In the genomic region with DNA sequence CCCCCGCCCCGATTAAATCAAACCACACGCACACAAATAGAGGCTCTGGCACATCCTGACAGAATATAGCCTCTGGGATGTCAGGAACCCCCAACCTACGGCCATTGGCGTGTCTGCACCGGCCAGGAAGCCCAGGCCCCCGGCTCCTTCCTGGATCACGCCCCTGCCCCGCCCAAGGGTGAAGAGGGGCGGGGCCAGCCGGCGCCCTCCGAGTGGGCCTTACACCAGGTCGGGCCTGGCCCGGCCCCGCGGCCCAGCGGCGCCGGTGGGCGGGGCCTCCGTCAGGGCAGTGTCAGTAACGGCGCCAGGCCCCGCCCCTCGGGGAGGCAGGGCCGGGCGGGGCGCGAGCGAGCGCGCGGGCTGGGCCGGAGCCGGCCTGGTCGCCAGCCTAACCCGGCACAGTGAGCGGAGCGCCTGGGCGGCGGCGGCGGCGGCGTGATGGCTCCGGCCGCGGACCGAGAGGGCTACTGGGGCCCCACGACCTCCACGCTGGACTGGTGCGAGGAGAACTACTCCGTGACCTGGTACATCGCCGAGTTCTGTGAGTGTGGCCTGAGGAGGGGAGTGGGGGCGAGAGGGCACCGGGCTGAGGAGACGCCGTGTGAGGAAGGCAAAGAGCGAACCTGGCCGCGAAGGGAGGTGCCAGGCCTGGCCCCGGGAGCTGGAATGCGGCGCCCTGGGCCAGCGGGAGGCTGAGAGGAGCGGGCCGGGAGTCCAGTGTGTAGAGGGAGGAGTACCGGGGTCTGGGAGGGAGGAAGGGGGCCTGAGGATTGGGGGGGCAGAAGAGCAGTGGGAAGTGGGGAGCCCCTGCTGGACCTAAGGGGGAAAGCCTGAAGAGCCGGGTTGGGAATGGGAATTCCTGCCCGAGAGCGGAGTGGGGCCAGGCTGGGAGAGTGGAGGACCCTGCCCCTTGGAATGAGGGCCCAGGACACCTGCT, we compare ENCODE assay signal across 9 cellular contexts. TPM values are rescaled to one million over a fixed set of nuclear protein-coding genes. Genes with fewer than 3 reads are reported as not detected.
DNase-seq lines count a peak whose midpoint lies in the region; ATAC-seq, FAIRE-seq and TF ChIP-seq lines count a peak whose summit lies in the region.
"Had no signal": no experiment of that assay in that cellular context is flagged by ENCODE, and none has a peak within 500 bp of the region (broad histone marks: within the 10 kb centered on the region; RNA-seq: fewer than 3 reads in every experiment).

A gene (plus strand): TSS at position 380 of the 937 bp plus-strand sequence. CDS start 59 bp downstream, at position 439.

- DNase-seq in AG08396 (ENCODE audit: low spot score): peak; percentile 99
- peak; percentile 36 for DNase-seq in NCI-H2171 treated with DMSO at 0.1 percent for 48 hours (lab: John Stamatoyannopoulos, UW)
- peak; percentile 75 for DNase-seq in bronchial epithelial cell (ENCODE audit: low read depth)
- peak; percentile 84 for DNase-seq in iris pigment epithelial cell (ENCODE audit: low read depth)
- DNase-seq in stimulated activated CD4-positive, alpha-beta T cell treated with anti-CD3 and anti-CD28 coated beads, Interleukin-12 subunit alpha, Interleukin-12 subunit beta, amount 100 ng/mL, for 4 hours: peak; percentile 88

- ATAC-seq in GM18868 (IDR thresholded peaks at IDR 0.05; ENCODE audit: unreplicated experiment) (peak; percentile 96), HG03103 (IDR thresholded peaks at IDR 0.05; ENCODE audit: low read depth, unreplicated experiment) (peak; percentile 90)

- TF ChIP-seq CTCF in WI38 (IDR thresholded peaks at IDR 0.05; ENCODE audit: low read depth, low read length) (no peak), bronchial epithelial cell (IDR thresholded peaks at IDR 0.05; ENCODE audit: insufficient read depth, low read length, severe bottlenecking) (peak; percentile 43)

- H3K27me3 ChIP-seq in bronchial epithelial cell (ENCODE audit: control insufficient read depth, insufficient read depth, low read length): no peaks in the 10 kb centered on the region

- no peak for FAIRE-seq in bronchial epithelial cell (lab: Jason Lieb, UNC)
- FAIRE-seq: colon had no signal

- no peaks in the 10 kb centered on the region for H3K36me3 ChIP-seq in bronchial epithelial cell (ENCODE audit: control insufficient read depth, insufficient read depth, low read length)

- H3K4me3 ChIP-seq in WI38 (ENCODE audit: low read depth, low read length): peak within 1 kb of the TSS; percentile 67
- H3K4me3 ChIP-seq in bronchial epithelial cell (ENCODE audit: low read depth, low read length): peak within 1 kb of the TSS; percentile 83

RNA-seq across cellular contexts. Expression of the gene that starts here (rescaled TPM):
- total RNA-seq in bronchial epithelial cell: 5.4 and 12.4 TPM in 2 replicates

Comparison
In these comparisons a context has a peak if more than half of its experiments do, and no peak if none do; other contexts are left out.
1. Peak in every context shown above with its lines: DNase-seq, ATAC-seq and H3K4me3 ChIP-seq.
2. DNase-seq: peak in every context shown above with its lines; median percentile 99 in AG08396; 88 in stimulated activated CD4-positive, alpha-beta T cell treated with anti-CD3 and anti-CD28 coated beads, Interleukin-12 subunit alpha, Interleukin-12 subunit beta, amount 100 ng/mL, for 4 hours; 84 in iris pigment epithelial cell; 75 in bronchial epithelial cell; 36 in NCI-H2171 treated with DMSO at 0.1 percent for 48 hours.